Comparison of ENCODE assay signal across 8 cellular contexts in the genomic region with DNA sequence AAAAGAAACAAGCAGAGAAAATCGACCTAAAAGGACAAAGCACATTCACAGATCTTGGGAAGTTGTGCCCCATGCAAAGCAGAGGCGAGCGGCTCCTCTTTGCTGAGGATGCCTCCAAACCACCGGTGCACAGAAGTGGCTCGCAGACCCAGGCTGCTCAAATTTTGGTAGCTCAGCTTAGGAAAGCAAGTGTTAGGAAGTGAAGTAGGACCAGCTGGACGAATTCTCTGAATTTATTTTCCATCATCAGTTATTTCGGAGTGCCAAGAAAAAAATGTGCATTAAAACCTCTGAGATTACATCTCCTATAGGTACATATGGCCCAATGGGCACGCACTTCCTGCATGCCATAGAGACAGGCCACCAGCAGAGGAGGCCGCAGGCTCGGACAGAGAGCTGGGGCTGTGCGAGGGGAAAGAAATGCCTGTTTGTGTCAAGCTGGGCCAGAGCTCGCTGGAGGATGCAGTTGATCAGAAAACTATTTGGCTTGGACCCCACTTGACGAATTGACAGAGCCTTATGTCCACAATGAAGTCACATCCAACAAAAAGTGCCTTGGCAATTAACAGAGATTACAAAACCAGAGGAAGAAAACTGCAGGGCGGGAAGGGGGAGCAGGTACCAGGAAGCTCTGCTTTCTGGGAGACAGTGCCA.
DNase-seq lines count a peak whose midpoint lies in the region; ATAC-seq and TF ChIP-seq lines count a peak whose summit lies in the region.

No MANE protein-coding gene starts in this region.

- no peak for ATAC-seq in HG02571 (IDR thresholded peaks at IDR 0.05; ENCODE audit: unreplicated experiment)

- H3K4me3 ChIP-seq in HFF-Myc (replicated peaks; ENCODE audit: low read depth, low read length) = no peak overlapping the region
- no peak overlapping the region for H3K4me3 ChIP-seq in OCI-LY7 (ENCODE audit: low read depth, low read length, poor library complexity, severe bottlenecking)
- peak overlapping the region; percentile 17 for H3K4me3 ChIP-seq in left ventricle myocardium inferior

- CTCF ChIA-PET in OCI-LY7 (lab: Charles Lee; ENCODE audit: unreplicated experiment) = interaction anchor here (0.5 to 1.0 kb wide), 3 partner anchors 10 to 1056 kb away, joined by 3 read pairs; no protein-coding TSS in a partner anchor

- POLR2A ChIA-PET in OCI-LY7 (lab: Charles Lee) = no interaction called here

- H3K4me1 ChIP-seq in OCI-LY7 (ENCODE audit: insufficient read depth, low read length, poor library complexity, severe bottlenecking) (no peaks in the 10 kb centered on the region), left ventricle myocardium inferior (peaks cover 23% of the 10 kb centered on the region)

- no TSS peak for BruUV-seq in OCI-LY7 (replicated peaks; lab: Mats Ljungman, UMichigan)

- H3K4me2 ChIP-seq in OCI-LY7 (ENCODE audit: low read length) = no peak overlapping the region

- H2AFZ ChIP-seq in OCI-LY7 (ENCODE audit: low read length) = peak overlapping the region; percentile 44; the same call in 1 of the 2 replicates

- H3K27ac ChIP-seq in OCI-LY7 (ENCODE audit: low read depth, low read length, poor library complexity, severe bottlenecking) (no peak overlapping the region), left ventricle myocardium inferior (replicated peaks) (peak overlapping the region; percentile 51)

- TF ChIP-seq CTCF in HFF-Myc (IDR thresholded peaks at IDR 0.05; ENCODE audit: low read depth, low read length, missing control alignments) (peak; percentile 54), OCI-LY7 (conservative IDR thresholded peaks at IDR 0.05; ENCODE audit: low read length) (peak; percentile 84), left ventricle myocardium inferior (IDR thresholded peaks at IDR 0.05; ENCODE audit: borderline replicate concordance) (peak; percentile 99)

- no peaks in the 10 kb centered on the region for H3K9me2 ChIP-seq in OCI-LY7 (ENCODE audit: insufficient read depth, low read length)

- peak; percentile 44 for DNase-seq in Daoy (ENCODE audit: low read depth)
- no peak for DNase-seq in HFF-Myc (ENCODE audit: extremely low read depth, low read depth)
- peak; percentile 66 for DNase-seq in OCI-LY7 (ENCODE audit: low spot score)
- peak; percentile 64 for DNase-seq in amniotic stem cell (lab: John Stamatoyannopoulos, UW)
- DNase-seq in left ventricle myocardium inferior = peak; percentile 75
- DNase-seq in putamen (ENCODE audit: low spot score) = peak; percentile 86
- DNase-seq in NCI-H1930 (lab: John Stamatoyannopoulos, UW) = no peak

- H3K36me3 ChIP-seq in OCI-LY7 (ENCODE audit: insufficient read depth, low read length) (no peaks in the 10 kb centered on the region), left ventricle myocardium inferior (no peaks in the 10 kb centered on the region)

- H3K9me3 ChIP-seq in OCI-LY7 (ENCODE audit: low read length) = no peaks in the 10 kb centered on the region
- H3K9me3 ChIP-seq in left ventricle myocardium inferior (replicated peaks) = no peaks in the 10 kb centered on the region

- no peaks in the 10 kb centered on the region for H4K20me1 ChIP-seq in OCI-LY7 (ENCODE audit: insufficient read depth, low read length)

- H3K27me3 ChIP-seq in left ventricle myocardium inferior (ENCODE audit: low read depth) = no peaks in the 10 kb centered on the region

- intact Hi-C loops in OCI-LY7 (cut with micrococcal nuclease; ENCODE audit: unreplicated experiment) (no loop called here), left ventricle myocardium inferior (cut with micrococcal nuclease) (loop anchor here (10.0 kb wide), 1 partner anchor 1053 kb away; no protein-coding TSS in a partner anchor)

- H3K79me2 ChIP-seq in OCI-LY7 (ENCODE audit: insufficient read depth, low read depth, low read length) = no peaks in the 10 kb centered on the region

Comparison
In these comparisons a context has a peak if more than half of its experiments do, and no peak if none do; other contexts are left out.
1. DNase-seq: peak in Daoy (single experiment), OCI-LY7 (single experiment), amniotic stem cell (single experiment), left ventricle myocardium inferior (single experiment) and putamen (single experiment); none in HFF-Myc (single experiment) and NCI-H1930 (0 of 2).
2. Peak in every context shown above with its lines, with median percentiles within 50 percentile points of each other: CTCF ChIP-seq.